Comparison of ENCODE assay signal across 11 cellular contexts in the genomic region with DNA sequence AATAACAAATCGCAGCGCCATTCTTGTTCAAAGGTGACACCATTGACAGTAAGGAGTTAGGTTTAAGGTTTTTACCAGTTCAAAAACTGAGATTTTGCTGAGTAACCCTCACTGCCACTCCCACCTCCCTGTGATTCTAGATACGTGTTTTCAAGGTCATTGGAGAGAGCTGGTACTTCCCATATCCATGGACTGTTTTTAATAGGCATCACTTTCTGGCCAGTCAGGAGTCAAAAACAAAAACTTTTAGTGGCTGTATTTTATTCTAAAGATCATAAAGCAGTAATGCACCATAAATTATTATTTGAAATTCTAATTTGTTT.
DNase-seq lines count a peak whose midpoint lies in the region; ATAC-seq and TF ChIP-seq lines count a peak whose summit lies in the region.
"Had no signal": no experiment of that assay in that cellular context is flagged by ENCODE, and none has a peak within 500 bp of the region (broad histone marks: within the 10 kb centered on the region; RNA-seq: fewer than 3 reads in every experiment).

No MANE protein-coding gene starts in this region.

- H3K4me3 ChIP-seq in GM06990 (replicated peaks; ENCODE audit: low read depth, low read length) (peak overlapping the region; percentile 5; the same call in 1 of the 2 replicates), HL-60 (replicated peaks; ENCODE audit: insufficient read depth, low read length) (no peak overlapping the region), uterus (no peak overlapping the region), right lobe of liver (no peak overlapping the region)

- H3K4me3 Mint-ChIP-seq in activated naive CD8-positive, alpha-beta T cell treated with anti-CD3 and anti-CD28 coated beads, Interleukin-2, amount 50 U/mL, for 24 hours, result peak overlapping the region; percentile 49
- peak overlapping the region; percentile 43 for H3K4me3 Mint-ChIP-seq in stimulated activated effector memory CD8-positive, alpha-beta T cell treated with anti-CD3 and anti-CD28 coated beads, Interleukin-12 subunit alpha, Interleukin-12 subunit beta, amount 100 ng/mL, for 72 hours

- H3K4me1 Mint-ChIP-seq in activated naive CD8-positive, alpha-beta T cell treated with anti-CD3 and anti-CD28 coated beads, Interleukin-2, amount 50 U/mL, for 24 hours, result peaks cover 69% of the 10 kb centered on the region
- peaks cover 61% of the 10 kb centered on the region for H3K4me1 Mint-ChIP-seq in stimulated activated effector memory CD8-positive, alpha-beta T cell treated with anti-CD3 and anti-CD28 coated beads, Interleukin-12 subunit alpha, Interleukin-12 subunit beta, amount 100 ng/mL, for 72 hours

- H3K4me1 ChIP-seq in uterus (peaks cover 0 to 4% of the 10 kb centered on the region in 2 donors), right lobe of liver (peaks cover 4 to 75% (median 24%) of the 10 kb centered on the region in 4 donors)

- TF ChIP-seq POLR2A in uterus (IDR thresholded peaks at IDR 0.05) (no peak), right lobe of liver (IDR thresholded peaks at IDR 0.05) (no peak)

- peaks cover 36% of the 10 kb centered on the region for H3K36me3 Mint-ChIP-seq in activated naive CD8-positive, alpha-beta T cell treated with anti-CD3 and anti-CD28 coated beads, Interleukin-2, amount 50 U/mL, for 24 hours (ENCODE audit: low read depth)
- peaks cover 63% of the 10 kb centered on the region for H3K36me3 Mint-ChIP-seq in stimulated activated effector memory CD8-positive, alpha-beta T cell treated with anti-CD3 and anti-CD28 coated beads, Interleukin-12 subunit alpha, Interleukin-12 subunit beta, amount 100 ng/mL, for 72 hours

- H3K27ac Mint-ChIP-seq in activated naive CD8-positive, alpha-beta T cell treated with anti-CD3 and anti-CD28 coated beads, Interleukin-2, amount 50 U/mL, for 24 hours, result peak overlapping the region; percentile 88
- H3K27ac Mint-ChIP-seq in stimulated activated effector memory CD8-positive, alpha-beta T cell treated with anti-CD3 and anti-CD28 coated beads, Interleukin-12 subunit alpha, Interleukin-12 subunit beta, amount 100 ng/mL, for 72 hours, result peak overlapping the region; percentile 81

- H3K27ac ChIP-seq in HL-60 (replicated peaks), result peak overlapping the region; percentile 74
- H3K27ac ChIP-seq in uterus, result no peak overlapping the region
- peak overlapping the region in 1 of 3 donors; percentile 10 for H3K27ac ChIP-seq in right lobe of liver
- H3K27ac ChIP-seq: parathyroid adenoma had no signal

- WGBS in right lobe of liver (ENCODE audit: insufficient coverage, low coverage, low lambda C conversion rate, missing lambda C conversion rate), result 51% methylated on average over 3 of the region's 3 CpGs

- H3K36me3 ChIP-seq in GM06990 (ENCODE audit: control insufficient read depth, insufficient read depth, low read length) (peaks cover 11% of the 10 kb centered on the region), uterus (no peaks in the 10 kb centered on the region), right lobe of liver (no peaks in the 10 kb centered on the region)

- DNase-seq in GM06990 (ENCODE audit: extremely low read depth, insufficient read length), result no peak
- no peak for DNase-seq in HL-60 (ENCODE audit: low read depth in 1 of 2, low spot score in 1 of 2)
- DNase-seq in activated naive CD8-positive, alpha-beta T cell treated with anti-CD3 and anti-CD28 coated beads, Interleukin-2, amount 50 U/mL, for 24 hours, result no peak
- no peak for DNase-seq in stimulated activated effector memory CD8-positive, alpha-beta T cell treated with anti-CD3 and anti-CD28 coated beads, Interleukin-12 subunit alpha, Interleukin-12 subunit beta, amount 100 ng/mL, for 72 hours (ENCODE audit: low spot score in 2 of 2)
- no peak for DNase-seq in uterus
- DNase-seq in right lobe of liver, result no peak
- DNase-seq: activated gamma-delta T cell treated with Interleukin-2 at 50 U/mL for 16 hours, cortex of kidney, NCI-H1436 had no signal

- H3K9me3 ChIP-seq in uterus, result no peaks in the 10 kb centered on the region
- no peaks in the 10 kb centered on the region for H3K9me3 ChIP-seq in right lobe of liver

- intact Hi-C loops in uterus (cut with DNase I; ENCODE audit: low total_unique reads) (no loop called here), right lobe of liver (cut with DNase I) (no loop called here)

- ATAC-seq in activated naive CD8-positive, alpha-beta T cell treated with anti-CD3 and anti-CD28 coated beads, Interleukin-2, amount 50 U/mL, for 24 hours, result no peak
- ATAC-seq in stimulated activated effector memory CD8-positive, alpha-beta T cell treated with anti-CD3 and anti-CD28 coated beads, Interleukin-12 subunit alpha, Interleukin-12 subunit beta, amount 100 ng/mL, for 72 hours, result no peak
- no peak for ATAC-seq in right lobe of liver
- ATAC-seq in GM18861 (IDR thresholded peaks at IDR 0.05; ENCODE audit: unreplicated experiment), result no peak

- TF ChIP-seq CTCF in GM06990 (IDR thresholded peaks at IDR 0.05; ENCODE audit: insufficient read depth, low read length, poor library complexity, severe bottlenecking), result no peak
- no peak for TF ChIP-seq CTCF in HL-60 (IDR thresholded peaks at IDR 0.05; ENCODE audit: insufficient read depth, low read length)
- TF ChIP-seq CTCF in uterus (IDR thresholded peaks at IDR 0.05), result no peak
- no peak for TF ChIP-seq CTCF in right lobe of liver (IDR thresholded peaks at IDR 0.05)

- H3K27me3 ChIP-seq in GM06990 (replicated peaks; ENCODE audit: control insufficient read depth, insufficient read depth, low read length), result no peaks in the 10 kb centered on the region
- H3K27me3 ChIP-seq in HL-60 (ENCODE audit: insufficient read depth, poor library complexity, severe bottlenecking), result no peaks in the 10 kb centered on the region
- no peaks in the 10 kb centered on the region for H3K27me3 ChIP-seq in uterus
- H3K27me3 ChIP-seq in right lobe of liver, result no peaks in the 10 kb centered on the region

- no peaks in the 10 kb centered on the region for H3K27me3 Mint-ChIP-seq in activated naive CD8-positive, alpha-beta T cell treated with anti-CD3 and anti-CD28 coated beads, Interleukin-2, amount 50 U/mL, for 24 hours

- no peaks in the 10 kb centered on the region for H3K9me3 Mint-ChIP-seq in activated naive CD8-positive, alpha-beta T cell treated with anti-CD3 and anti-CD28 coated beads, Interleukin-2, amount 50 U/mL, for 24 hours
- no peaks in the 10 kb centered on the region for H3K9me3 Mint-ChIP-seq in stimulated activated effector memory CD8-positive, alpha-beta T cell treated with anti-CD3 and anti-CD28 coated beads, Interleukin-12 subunit alpha, Interleukin-12 subunit beta, amount 100 ng/mL, for 72 hours
